ENCODE assay signal across 17 cellular contexts in the genomic region with DNA sequence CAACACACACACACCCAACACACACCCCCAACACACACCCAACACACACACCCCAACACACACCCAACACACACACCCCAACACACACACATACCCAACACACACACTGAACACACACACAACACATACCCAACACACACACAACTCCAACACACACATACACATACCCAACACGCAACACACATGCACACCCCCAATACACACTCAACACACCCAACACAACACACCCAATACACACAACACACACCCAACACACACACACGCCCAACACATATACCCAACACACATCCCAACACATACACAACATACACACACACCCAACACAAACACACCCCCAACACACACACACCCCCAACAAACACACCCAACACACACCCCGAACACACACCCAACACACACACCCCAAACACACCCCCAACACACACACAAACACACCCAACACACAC. TPM values are rescaled to one million over a fixed set of nuclear protein-coding genes. Genes with fewer than 3 reads are reported as not detected.
DNase-seq lines count a peak whose midpoint lies in the region; ATAC-seq, FAIRE-seq and TF ChIP-seq lines count a peak whose summit lies in the region.
"Had no signal": no experiment of that assay in that cellular context is flagged by ENCODE, and none has a peak within 500 bp of the region (broad histone marks: within the 10 kb centered on the region; RNA-seq: fewer than 3 reads in every experiment).

No MANE protein-coding gene starts in this region.

- no peak for FAIRE-seq in GM12878 (lab: Jason Lieb, UNC)
- FAIRE-seq: A549 had no signal

- TF ChIP-seq EP300 in GM12878 (IDR thresholded peaks at IDR 0.05; ENCODE audit: borderline replicate concordance in 1 of 2, control insufficient read depth in 1 of 2, low read depth in 2 of 2, low read length in 2 of 2): no peak

- H3K27ac ChIP-seq in KMS-11 (no peak overlapping the region; the same call in 1 of the 2 replicates), GM12878 (ENCODE audit: control insufficient read depth, insufficient read depth) (no peak overlapping the region)
- H3K27ac ChIP-seq: A549, SJSA1 had no signal

- no peaks in the 10 kb centered on the region for H3K79me2 ChIP-seq in KMS-11 (ENCODE audit: insufficient read depth, low read depth)
- no peaks in the 10 kb centered on the region for H3K79me2 ChIP-seq in GM12878 (ENCODE audit: control insufficient read depth, insufficient read depth, low read length)

- no peak for TF ChIP-seq RAD21 in GM12878 (IDR thresholded peaks at IDR 0.05; ENCODE audit: insufficient read depth, low read depth, low read length)

- H3K9me3 Mint-ChIP-seq in activated CD8-positive, alpha-beta memory T cell treated with anti-CD3 and anti-CD28 coated beads, Interleukin-2, amount 10 ng/mL, durations not matched to agents 7 days and 5 days (ENCODE audit: low read depth): peaks cover 6% of the 10 kb centered on the region
- H3K9me3 Mint-ChIP-seq in progenitor cell of endocrine pancreas (ENCODE audit: low read depth): peaks cover 7% of the 10 kb centered on the region
- H3K9me3 Mint-ChIP-seq: GM23338, IgD-negative memory B cell had no signal

- H4K20me1 ChIP-seq in KMS-11 (ENCODE audit: insufficient read depth): no peaks in the 10 kb centered on the region
- no peaks in the 10 kb centered on the region for H4K20me1 ChIP-seq in GM12878 (ENCODE audit: control insufficient read depth, insufficient read depth)

- H3K27me3 ChIP-seq in KMS-11 (ENCODE audit: insufficient read depth, low read depth): peaks cover 14% of the 10 kb centered on the region; the same call in 1 of the 2 replicates
- H3K27me3 ChIP-seq in GM12878 (replicated peaks in 1 of 2; ENCODE audit: control insufficient read depth in 2 of 2, insufficient read depth in 2 of 2, low read length in 1 of 2): no peaks in the 10 kb centered on the region
- H3K27me3 ChIP-seq: SJSA1 had no signal

- no peak overlapping the region for H2AFZ ChIP-seq in KMS-11 (ENCODE audit: low read depth)
- no peak overlapping the region for H2AFZ ChIP-seq in GM12878 (ENCODE audit: control insufficient read depth, low read depth, low read length)
- H2AFZ ChIP-seq: GM23338 had no signal

- peak overlapping the region; percentile 84 for H3K27ac Mint-ChIP-seq in activated CD8-positive, alpha-beta memory T cell treated with anti-CD3 and anti-CD28 coated beads, Interleukin-2, amount 10 ng/mL, durations not matched to agents 7 days and 5 days
- H3K27ac Mint-ChIP-seq in progenitor cell of endocrine pancreas: peak overlapping the region; percentile 53
- H3K27ac Mint-ChIP-seq: GM23338 had no signal

- H3K36me3 ChIP-seq in KMS-11 (ENCODE audit: insufficient read depth) (no peaks in the 10 kb centered on the region), GM12878 (ENCODE audit: control insufficient read depth in 2 of 2, insufficient read depth in 2 of 2, low read length in 1 of 2) (no peaks in the 10 kb centered on the region)
- H3K36me3 ChIP-seq: SJSA1 had no signal

- no peak for DNase-seq in activated CD8-positive, alpha-beta memory T cell treated with anti-CD3 and anti-CD28 coated beads, Interleukin-2, amount 10 ng/mL, durations not matched to agents 7 days and 5 days
- DNase-seq in activated CD8-positive, alpha-beta memory T cell treated with anti-CD3 and anti-CD28 coated beads, Interleukin-2, amount 50 U/mL, for 48 hours: no peak
- no peak for DNase-seq in GM12878 (ENCODE audit: low read depth, low spot score)
- DNase-seq in progenitor cell of endocrine pancreas (ENCODE audit: low spot score, unreplicated experiment): no peak
- no peak for DNase-seq in stimulated activated CD8-positive, alpha-beta memory T cell treated with anti-CD3 and anti-CD28 coated beads, Interleukin-4, amount 100 ng/mL, for 48 hours
- DNase-seq in NCI-H1436 treated with DMSO at 0.1 percent for 48 hours (lab: John Stamatoyannopoulos, UW): no peak
- DNase-seq: Caco-2; NCI-H1436; NCI-H345; NCI-H526 treated with DMSO at 0.1 percent for 48 hours; NK-92 treated with Interleukin-12 subunit alpha and Interleukin-12 subunit beta, amount 100 ng/mL, for 24 hours had no signal

- in situ Hi-C loops in GM12878 (cut with MboI): loop anchor here (10.0 kb wide), 1 partner anchor 358 kb away; no protein-coding TSS in a partner anchor

- H3K9me3 ChIP-seq in GM12878 (replicated peaks; ENCODE audit: control insufficient read depth, insufficient read depth, low read length): no peaks in the 10 kb centered on the region
- H3K9me3 ChIP-seq: A549, Caco-2, SJSA1 had no signal

- SMC1A ChIA-PET in GM12878 (lab: Charles Lee; ENCODE audit: uncharacterized antibody, unreplicated experiment): interaction anchor here (1.2 to 2.3 kb wide), 2 partner anchors 10 to 142 kb away, joined by 3 to 7 read pairs; no protein-coding TSS in a partner anchor

- BruUV-seq in GM12878 (replicated peaks; lab: Mats Ljungman, UMichigan): no TSS peak

- RAD21 ChIA-PET in GM12878 (lab: Charles Lee; ENCODE audit: unreplicated experiment): interaction anchor here (1.2 kb wide), 1 partner anchor 82 kb away, joined by 3 read pairs; no protein-coding TSS in a partner anchor

- CTCF ChIA-PET in activated CD8-positive, alpha-beta memory T cell treated with anti-CD3 and anti-CD28 coated beads, Interleukin-2, amount 10 ng/mL, durations not matched to agents 7 days and 5 days (lab: Charles Lee): interaction anchor here (0.6 to 1.1 kb wide), 2 partner anchors 82 to 197 kb away, joined by 3 to 5 read pairs; no protein-coding TSS in a partner anchor
- CTCF ChIA-PET in GM12878 (lab: Yijun Ruan, JAX): no interaction called here

- POLR2A ChIA-PET in GM12878 (lab: Charles Lee): no interaction called here

- H3K4me3 ChIP-seq in KMS-11 (IDR thresholded peaks at IDR 0.05; ENCODE audit: insufficient read depth, low read depth, low read length) (no peak overlapping the region), GM12878 (no peak overlapping the region)
- H3K4me3 ChIP-seq: A549, GM23338, SJSA1 had no signal

- TF ChIP-seq CTCF in KMS-11 (conservative IDR thresholded peaks at IDR 0.05; ENCODE audit: low read depth, low read length): no peak
- no peak for TF ChIP-seq CTCF in GM12878 (IDR thresholded peaks at IDR 0.05 in 2 of 3, conservative IDR thresholded peaks at IDR 0.05 in 1 of 3; ENCODE audit: control insufficient read depth in 2 of 3, extremely low read depth in 1 of 3, insufficient read depth in 1 of 3, low read depth in 3 of 3, low read length in 3 of 3)
- TF ChIP-seq CTCF in progenitor cell of endocrine pancreas (IDR thresholded peaks at IDR 0.05; ENCODE audit: unreplicated experiment): no peak

- H3K9ac ChIP-seq in KMS-11: no peak overlapping the region
- H3K9ac ChIP-seq in GM12878 (ENCODE audit: control insufficient read depth, insufficient read depth, low read length): no peak overlapping the region

- peaks cover 5% of the 10 kb centered on the region for H3K36me3 Mint-ChIP-seq in activated CD8-positive, alpha-beta memory T cell treated with anti-CD3 and anti-CD28 coated beads, Interleukin-2, amount 10 ng/mL, durations not matched to agents 7 days and 5 days
- no peaks in the 10 kb centered on the region for H3K36me3 Mint-ChIP-seq in progenitor cell of endocrine pancreas (ENCODE audit: insufficient read depth)

- peaks cover 31% of the 10 kb centered on the region for H3K4me1 ChIP-seq in KMS-11 (ENCODE audit: low read depth, poor library complexity, severe bottlenecking)
- H3K4me1 ChIP-seq in GM12878 (ENCODE audit: control insufficient read depth, insufficient read depth, low read length): peaks cover 16% of the 10 kb centered on the region
- H3K4me1 ChIP-seq: A549, Caco-2, SJSA1 had no signal

- H3K4me3 Mint-ChIP-seq in activated CD8-positive, alpha-beta memory T cell treated with anti-CD3 and anti-CD28 coated beads, Interleukin-2, amount 10 ng/mL, durations not matched to agents 7 days and 5 days: no peak overlapping the region
- no peak overlapping the region for H3K4me3 Mint-ChIP-seq in progenitor cell of endocrine pancreas (ENCODE audit: low read depth)
- H3K4me3 Mint-ChIP-seq: GM23338, IgD-negative memory B cell had no signal

- ATAC-seq in activated CD8-positive, alpha-beta memory T cell treated with anti-CD3 and anti-CD28 coated beads, Interleukin-2, amount 10 ng/mL, durations not matched to agents 7 days and 5 days: no peak
- ATAC-seq in GM12878 (no peak), GM18511 (IDR thresholded peaks at IDR 0.05; ENCODE audit: unreplicated experiment) (no peak)

- no peak for TF ChIP-seq POLR2A in GM12878 (IDR thresholded peaks at IDR 0.05; ENCODE audit: low read depth, low read length)

- intact Hi-C loops in GM12878 (cut with micrococcal nuclease; ENCODE audit: unreplicated experiment): no loop called here

- peaks cover 11% of the 10 kb centered on the region for H3K27me3 Mint-ChIP-seq in activated CD8-positive, alpha-beta memory T cell treated with anti-CD3 and anti-CD28 coated beads, Interleukin-2, amount 10 ng/mL, durations not matched to agents 7 days and 5 days
- H3K27me3 Mint-ChIP-seq in progenitor cell of endocrine pancreas: peaks cover 2% of the 10 kb centered on the region

- H3K4me2 ChIP-seq in KMS-11: peak overlapping the region; percentile 26; the same call in 1 of the 2 replicates
- H3K4me2 ChIP-seq in GM12878 (ENCODE audit: control insufficient read depth, insufficient read depth): 0 out of 2 replicates have a peak overlapping the region, but pooled peaks have one; percentile 14
- H3K4me2 ChIP-seq: A549, GM23338 had no signal

- WGBS in GM12878 (ENCODE audit: insufficient coverage, insufficient replicate concordance, low lambda C conversion rate, missing lambda C conversion rate): 76% methylated on average over 3 of the region's 3 CpGs

- H3K4me1 Mint-ChIP-seq in activated CD8-positive, alpha-beta memory T cell treated with anti-CD3 and anti-CD28 coated beads, Interleukin-2, amount 10 ng/mL, durations not matched to agents 7 days and 5 days: peaks cover 29% of the 10 kb centered on the region
- H3K4me1 Mint-ChIP-seq in progenitor cell of endocrine pancreas (ENCODE audit: low read depth): no peaks in the 10 kb centered on the region
- H3K4me1 Mint-ChIP-seq: GM23338 had no signal

RNA-seq across cellular contexts. Expression of gene STK25, which starts 8.2 kb away (rescaled TPM):
- 100 to 1,000 TPM; 108 to 130 TPM for total RNA-seq in activated CD8-positive, alpha-beta memory T cell treated with anti-CD3 and anti-CD28 coated beads, Interleukin-2, amount 10 ng/mL, durations not matched to agents 7 days and 5 days
- total RNA-seq in GM12878 (2013; cell fraction: nucleolus; rRNA removed): 156 and 202 TPM in 2 replicates
- 104 and 122 TPM in 2 replicates for total RNA-seq in GM12878 (2014; rRNA removed)
- 49.5 and 52.7 TPM in 2 replicates for total RNA-seq in GM12878 (2014; rRNA removed; fragmentation: Illumina TruSeq; extraction: Trizol)
- total RNA-seq in GM12878 (2021): 104 and 108 TPM in 2 replicates
- 41.4 TPM for polyA plus RNA-seq in GM12878 (2011; ENCODE audit: low read depth)
- polyA plus RNA-seq in GM12878 (2011; rRNA removed): 69.7 and 154 TPM in 2 replicates
- 148 and 164 TPM in 2 replicates for polyA plus RNA-seq in GM12878 (2011; cell fraction: cytosol; rRNA removed)
- 692 and 693 TPM in 2 replicates for polyA plus RNA-seq in GM12878 (2011; cell fraction: nucleus; rRNA removed)
- polyA plus RNA-seq in GM12878 (2012): 86.4 and 98.6 TPM in 2 replicates
- 48.8 and 84.0 TPM in 2 replicates for polyA plus RNA-seq in GM12878 (2014; fragmentation: Illumina TruSeq; extraction: Trizol)
- 10 to 100 TPM in 1 of 2 experiments, 1 to 10 TPM in 1; 6.0 to 14.0 TPM for polyA plus RNA-seq in GM12878 (2014; fragmentation: Nextera tagmentation; extraction: Ambion mirVana)
- 135 and 161 TPM in 2 replicates for polyA plus RNA-seq in GM12878 (2014; rRNA removed)
- polyA plus RNA-seq in GM12878 (2016; fragmentation: Nextera tagmentation; extraction: Ambion mirVana): 10 to 100 TPM; 88.1 to 90.5 TPM
- 124 and 146 TPM in 2 replicates for polyA minus RNA-seq in GM12878 (2011; rRNA and poly(A)+ RNA removed)
- 39.0 and 42.9 TPM in 2 replicates for polyA minus RNA-seq in GM12878 (2011; cell fraction: cytosol; rRNA and poly(A)+ RNA removed)
- polyA minus RNA-seq in GM12878 (2011; cell fraction: nucleus; rRNA and poly(A)+ RNA removed): 76.0 and 109 TPM in 2 replicates
- total RNA-seq in progenitor cell of endocrine pancreas: 217 and 226 TPM in 2 replicates

RNA-seq across cellular contexts. Expression of gene BOK, which starts 42.0 kb away (rescaled TPM):
- total RNA-seq in activated CD8-positive, alpha-beta memory T cell treated with anti-CD3 and anti-CD28 coated beads, Interleukin-2, amount 10 ng/mL, durations not matched to agents 7 days and 5 days: not detected
- total RNA-seq in GM12878 (2013; cell fraction: nucleolus; rRNA removed): not detected in 2 replicates
- not detected in 2 replicates for total RNA-seq in GM12878 (2014; rRNA removed)
- total RNA-seq in GM12878 (2014; rRNA removed; fragmentation: Illumina TruSeq; extraction: Trizol): 0.04 TPM in 1 of 2 replicates, not detected in the other
- total RNA-seq in GM12878 (2021): 0.08 and 0.15 TPM in 2 replicates
- 0.09 TPM for polyA plus RNA-seq in GM12878 (2011; ENCODE audit: low read depth)
- polyA plus RNA-seq in GM12878 (2011; rRNA removed): not detected in 2 replicates
- not detected in 2 replicates for polyA plus RNA-seq in GM12878 (2011; cell fraction: cytosol; rRNA removed)
- not detected in 2 replicates for polyA plus RNA-seq in GM12878 (2011; cell fraction: nucleus; rRNA removed)
- polyA plus RNA-seq in GM12878 (2012): 0.07 TPM in 2 replicates
- not detected in 2 replicates for polyA plus RNA-seq in GM12878 (2014; fragmentation: Illumina TruSeq; extraction: Trizol)
- polyA plus RNA-seq in GM12878 (2014; fragmentation: Nextera tagmentation; extraction: Ambion mirVana): not detected
- 0.09 TPM in 1 of 2 replicates, not detected in the other for polyA plus RNA-seq in GM12878 (2014; rRNA removed)
- polyA plus RNA-seq in GM12878 (2016; fragmentation: Nextera tagmentation; extraction: Ambion mirVana): under 1 TPM in 1 of 2 experiments, not detected in 1; 0.12 TPM
- polyA minus RNA-seq in GM12878 (2011; rRNA and poly(A)+ RNA removed): not detected in 2 replicates
- polyA minus RNA-seq in GM12878 (2011; cell fraction: cytosol; rRNA and poly(A)+ RNA removed): 0.52 and 0.53 TPM in 2 replicates
- 0.19 TPM in 1 of 2 replicates, not detected in the other for polyA minus RNA-seq in GM12878 (2011; cell fraction: nucleus; rRNA and poly(A)+ RNA removed)
- 8.0 and 10.2 TPM in 2 replicates for total RNA-seq in progenitor cell of endocrine pancreas
